In genomic region chr6:327538-328183, GRCh38 we compare ENCODE assay signal across 10 cellular contexts. TPM values are rescaled to one million over a fixed set of nuclear protein-coding genes. Genes with fewer than 3 reads are reported as not detected.
A peak's percentile ranks its signal among the peaks of the same experiment; 100 is the strongest.
DNase-seq lines count a peak whose midpoint lies in the region; ATAC-seq and TF ChIP-seq lines count a peak whose summit lies in the region.
"Had no signal": no experiment of that assay in that cellular context is flagged by ENCODE, and none has a peak within 500 bp of the region (broad histone marks: within the 10 kb centered on the region; RNA-seq: fewer than 3 reads in every experiment).

No MANE protein-coding gene starts in this region.

- H3K27me3 Mint-ChIP-seq in neural crest cell (ENCODE audit: low read depth) = no peaks in the 10 kb centered on the region

- DNase-seq in EL (peak; percentile 21), coronary artery (ENCODE audit: low spot score) (peak; percentile 72), neural crest cell (ENCODE audit: low read depth, low spot score) (no peak), CD1c-positive myeloid dendritic cell (ENCODE audit: extremely low spot score) (no peak), globus pallidus (ENCODE audit: low spot score) (no peak)
- no peak for DNase-seq in activated naive CD4-positive, alpha-beta T cell treated with Interleukin-2 at 50 U/mL for 16 hours
- DNase-seq: activated CD4-positive, alpha-beta T cell treated with anti-CD3 and anti-CD28 coated beads, Interleukin-2, amount 50 U/mL, for 4 hours; DMS153 had no signal

- peak overlapping the region; percentile 88 for H3K27ac Mint-ChIP-seq in neural crest cell (ENCODE audit: unreplicated experiment)

- no peaks in the 10 kb centered on the region for H3K9me3 Mint-ChIP-seq in neural crest cell

- H3K4me1 Mint-ChIP-seq in neural crest cell = no peaks in the 10 kb centered on the region

- no peak for TF ChIP-seq CTCF in coronary artery (IDR thresholded peaks at IDR 0.05)
- no peak for TF ChIP-seq CTCF in neural crest cell (conservative IDR thresholded peaks at IDR 0.05)

- H3K4me3 ChIP-seq in coronary artery = peak overlapping the region; percentile 0

- no peak overlapping the region for H3K4me3 Mint-ChIP-seq in neural crest cell

- ATAC-seq in HG03103 (IDR thresholded peaks at IDR 0.05; ENCODE audit: low read depth, unreplicated experiment) = peak; percentile 0
- no peak for ATAC-seq in HG02759 (IDR thresholded peaks at IDR 0.05; ENCODE audit: unreplicated experiment)

- H3K27ac ChIP-seq in coronary artery = peak overlapping the region in 1 of 2 donors; percentile 0

- H3K36me3 Mint-ChIP-seq in neural crest cell (ENCODE audit: low read depth) = peaks cover 7% of the 10 kb centered on the region

RNA-seq across cellular contexts. Expression of gene DUSP22, which starts 35.4 kb away (rescaled TPM):
- total RNA-seq in neural crest cell = 35.1 and 41.7 TPM in 2 replicates

Comparison
In these comparisons a context has a peak if more than half of its experiments do, and no peak if none do; other contexts are left out.
1. DNase-seq: peak in EL (single experiment) and coronary artery (single experiment); none in neural crest cell (single experiment), CD1c-positive myeloid dendritic cell (single experiment), globus pallidus (single experiment) and activated naive CD4-positive, alpha-beta T cell treated with Interleukin-2 at 50 U/mL for 16 hours (single experiment).